In genomic region chr18:42028232-42028832, GRCh38 we compare ENCODE assay signal across 9 cellular contexts.
A peak's percentile ranks its signal among the peaks of the same experiment; 100 is the strongest.
DNase-seq lines count a peak whose midpoint lies in the region; ATAC-seq, FAIRE-seq and TF ChIP-seq lines count a peak whose summit lies in the region.
"Had no signal": no experiment of that assay in that cellular context is flagged by ENCODE, and none has a peak within 500 bp of the region (broad histone marks: within the 10 kb centered on the region; RNA-seq: fewer than 3 reads in every experiment).

No MANE protein-coding gene starts in this region.

- H3K9me2 ChIP-seq in PC-9 (ENCODE audit: insufficient read depth) = no peaks in the 10 kb centered on the region

- DNase-seq in BJ (ENCODE audit: low read depth) = no peak
- DNase-seq in GM12892 (ENCODE audit: insufficient read length) = no peak
- DNase-seq in PC-9 = no peak
- DNase-seq in MCF 10A (ENCODE audit: unreplicated experiment) = peak; percentile 38
- no peak for DNase-seq in left lung
- no peak for DNase-seq in upper lobe of right lung

- no peaks in the 10 kb centered on the region for H3K27me3 Mint-ChIP-seq in MCF 10A (ENCODE audit: insufficient read depth, unreplicated experiment)
- H3K27me3 Mint-ChIP-seq: naive thymus-derived CD8-positive, alpha-beta T cell had no signal

- no peaks in the 10 kb centered on the region for H3K9me3 ChIP-seq in PC-9 (ENCODE audit: insufficient read depth, low read depth)
- H3K9me3 ChIP-seq in left lung = no peaks in the 10 kb centered on the region
- no peaks in the 10 kb centered on the region for H3K9me3 ChIP-seq in upper lobe of right lung

- BruUV-seq in PC-9 (replicated peaks; lab: Mats Ljungman, UMichigan) (no TSS peak), MCF 10A (replicated peaks; lab: Mats Ljungman, UMichigan) (no TSS peak)

- CTCF ChIA-PET in BJ (lab: Yijun Ruan, JAX) (interaction anchor here (0.7 to 3.0 kb wide), 17 partner anchors 9 to 170 kb away, joined by 3 to 41 read pairs (median 4); no protein-coding TSS in a partner anchor), PC-9 (lab: Charles Lee) (interaction anchor here (1.0 kb wide), 1 partner anchor 16 kb away, joined by 3 read pairs; no protein-coding TSS in a partner anchor), MCF 10A (lab: Yijun Ruan, JAX) (interaction anchor here (0.6 to 3.3 kb wide), 23 partner anchors 11 to 1876 kb away, joined by 3 to 69 read pairs (median 3); no protein-coding TSS in a partner anchor)

- no peak for TF ChIP-seq POLR2A in GM12892 (IDR thresholded peaks at IDR 0.05; ENCODE audit: low read depth, low read length)

- H2AFZ ChIP-seq in PC-9 = no peak overlapping the region

- POLR2A ChIA-PET in BJ (lab: Charles Lee) (interaction anchor here (0.7 kb wide), 1 partner anchor 25 kb away, joined by 3 read pairs; no protein-coding TSS in a partner anchor), PC-9 (lab: Charles Lee; ENCODE audit: unreplicated experiment) (no interaction called here), MCF 10A (lab: Yijun Ruan, JAX) (interaction anchor here (1.7 kb wide), 1 partner anchor 11 kb away, joined by 4 read pairs; no protein-coding TSS in a partner anchor)

- peak; percentile 80 for ATAC-seq in left lung
- peak; percentile 60 for ATAC-seq in upper lobe of right lung
- no peak for ATAC-seq in HG03432 (IDR thresholded peaks at IDR 0.05; ENCODE audit: unreplicated experiment)
- ATAC-seq in GM18909 (IDR thresholded peaks at IDR 0.05; ENCODE audit: poor library complexity, unreplicated experiment) = no peak

- no peak overlapping the region for H3K4me2 ChIP-seq in PC-9

- H3K79me2 ChIP-seq in PC-9 (ENCODE audit: low read depth) = no peaks in the 10 kb centered on the region

- peaks cover 75% of the 10 kb centered on the region for H3K36me3 Mint-ChIP-seq in MCF 10A (ENCODE audit: insufficient read depth, unreplicated experiment)

- H3K4me3 Mint-ChIP-seq in MCF 10A (ENCODE audit: unreplicated experiment) = no peak overlapping the region
- H3K4me3 Mint-ChIP-seq: naive thymus-derived CD8-positive, alpha-beta T cell had no signal

- no peaks in the 10 kb centered on the region for H3K4me1 Mint-ChIP-seq in MCF 10A (ENCODE audit: insufficient read depth, unreplicated experiment)

- intact Hi-C loops in PC-9 (cut with micrococcal nuclease; ENCODE audit: unreplicated experiment) (no loop called here), MCF 10A (cut with micrococcal nuclease) (no loop called here), left lung (cut with DNase I) (no loop called here), upper lobe of right lung (cut with DNase I) (no loop called here)

- H3K27me3 ChIP-seq in BJ (ENCODE audit: control insufficient read depth, insufficient read depth, low read length) (no peaks in the 10 kb centered on the region), PC-9 (ENCODE audit: insufficient read depth, low read depth) (no peaks in the 10 kb centered on the region), left lung (no peaks in the 10 kb centered on the region), upper lobe of right lung (no peaks in the 10 kb centered on the region)

- H4K20me1 ChIP-seq in PC-9 (ENCODE audit: insufficient read depth) = no peaks in the 10 kb centered on the region

- H3K4me3 ChIP-seq in BJ (ENCODE audit: low read depth, low read length) (no peak overlapping the region), PC-9 (no peak overlapping the region), left lung (no peak overlapping the region), upper lobe of right lung (no peak overlapping the region)

- H3K4me1 ChIP-seq in PC-9 (replicated peaks; ENCODE audit: insufficient read depth) (no peaks in the 10 kb centered on the region), left lung (no peaks in the 10 kb centered on the region), upper lobe of right lung (no peaks in the 10 kb centered on the region)

- H3K36me3 ChIP-seq in BJ (ENCODE audit: control insufficient read depth, insufficient read depth, low read length) (peaks cover 6% of the 10 kb centered on the region), PC-9 (ENCODE audit: low read depth) (no peaks in the 10 kb centered on the region), left lung (peaks cover 0 to 61% of the 10 kb centered on the region in 2 donors), upper lobe of right lung (peaks cover 27% of the 10 kb centered on the region)

- no peaks in the 10 kb centered on the region for H3K9me3 Mint-ChIP-seq in MCF 10A (ENCODE audit: unreplicated experiment)
- H3K9me3 Mint-ChIP-seq: naive thymus-derived CD8-positive, alpha-beta T cell had no signal

- no peak overlapping the region for H3K27ac Mint-ChIP-seq in MCF 10A (ENCODE audit: low read depth, unreplicated experiment)

- no peaks in the 10 kb centered on the region for H3F3A ChIP-seq in PC-9 (ENCODE audit: insufficient read depth, low read depth)

- H3K27ac ChIP-seq in PC-9 = no peak overlapping the region
- H3K27ac ChIP-seq in left lung = no peak overlapping the region
- no peak overlapping the region for H3K27ac ChIP-seq in upper lobe of right lung

- peak; percentile 82 for FAIRE-seq in GM12892 (lab: Jason Lieb, UNC)

- TF ChIP-seq CTCF in BJ (IDR thresholded peaks at IDR 0.05; ENCODE audit: insufficient read depth, low read depth, low read length) (peak; percentile 90), PC-9 (conservative IDR thresholded peaks at IDR 0.05) (peak; percentile 66), MCF 10A (IDR thresholded peaks at IDR 0.05; ENCODE audit: unreplicated experiment) (peak; percentile 38), left lung (IDR thresholded peaks at IDR 0.05) (peak; percentile 50 to 83), upper lobe of right lung (IDR thresholded peaks at IDR 0.05) (peak; percentile 70)

Comparison
In these comparisons a context has a peak if more than half of its experiments do, and no peak if none do; other contexts are left out.
1. CTCF ChIP-seq: peak in every context shown above with its lines; median percentile 90 in BJ; 70 in upper lobe of right lung; 66 in left lung; 66 in PC-9; 38 in MCF 10A.
2. ATAC-seq: peak in left lung (single experiment) and upper lobe of right lung (single experiment); none in HG03432 (single experiment) and GM18909 (single experiment).